1 cellular context compared by ENCODE assay signal in the genomic region with DNA sequence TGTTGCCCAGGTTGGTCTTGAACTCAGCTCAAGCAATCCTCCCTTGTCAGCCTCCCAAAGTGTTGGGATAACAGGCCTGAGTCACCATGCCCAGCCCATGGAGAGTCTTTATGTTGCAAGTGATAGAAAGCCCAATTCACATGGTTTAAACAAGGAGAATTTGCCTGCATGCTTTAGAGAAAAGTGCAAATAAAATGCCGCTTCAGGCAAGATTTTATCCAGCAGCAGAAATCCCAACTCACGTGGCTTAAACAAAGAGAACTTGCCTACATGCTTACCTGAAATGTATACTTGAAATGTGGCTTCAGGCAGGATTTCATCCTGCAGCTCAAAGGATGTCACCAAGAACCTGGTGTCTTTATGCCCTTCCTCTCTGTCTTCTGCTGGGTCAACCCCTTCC.
TF ChIP-seq lines count a peak whose summit lies in the region.

No MANE protein-coding gene starts in this region.

TF ChIP-seq in GM23338, 12 proteins besides CTCF, POLR2A, EP300 and RAD21:
- no peak for TF ChIP-seq ZNF331 (CRISPR knock-in tag; IDR thresholded peaks at IDR 0.05; ENCODE audit: low read depth)
- TF ChIP-seq JUNB (IDR thresholded peaks at IDR 0.05; ENCODE audit: unreplicated experiment), result no peak
- TF ChIP-seq STAT1 (IDR thresholded peaks at IDR 0.05; ENCODE audit: unreplicated experiment), result no peak
- no peak for TF ChIP-seq CREB1 (CRISPR knock-in tag; IDR thresholded peaks at IDR 0.05; ENCODE audit: low read depth)
- no peak for TF ChIP-seq EZH2phosphoT487 (IDR thresholded peaks at IDR 0.05; ENCODE audit: unreplicated experiment)
- TF ChIP-seq EZH2 (IDR thresholded peaks at IDR 0.05; ENCODE audit: low read depth, unreplicated experiment), result no peak
- no peak for TF ChIP-seq NANOG (IDR thresholded peaks at IDR 0.05; ENCODE audit: borderline replicate concordance)
- no peak for TF ChIP-seq POLR2AphosphoS5 (IDR thresholded peaks at IDR 0.05; ENCODE audit: low read depth)
- TF ChIP-seq, protein P1, sequence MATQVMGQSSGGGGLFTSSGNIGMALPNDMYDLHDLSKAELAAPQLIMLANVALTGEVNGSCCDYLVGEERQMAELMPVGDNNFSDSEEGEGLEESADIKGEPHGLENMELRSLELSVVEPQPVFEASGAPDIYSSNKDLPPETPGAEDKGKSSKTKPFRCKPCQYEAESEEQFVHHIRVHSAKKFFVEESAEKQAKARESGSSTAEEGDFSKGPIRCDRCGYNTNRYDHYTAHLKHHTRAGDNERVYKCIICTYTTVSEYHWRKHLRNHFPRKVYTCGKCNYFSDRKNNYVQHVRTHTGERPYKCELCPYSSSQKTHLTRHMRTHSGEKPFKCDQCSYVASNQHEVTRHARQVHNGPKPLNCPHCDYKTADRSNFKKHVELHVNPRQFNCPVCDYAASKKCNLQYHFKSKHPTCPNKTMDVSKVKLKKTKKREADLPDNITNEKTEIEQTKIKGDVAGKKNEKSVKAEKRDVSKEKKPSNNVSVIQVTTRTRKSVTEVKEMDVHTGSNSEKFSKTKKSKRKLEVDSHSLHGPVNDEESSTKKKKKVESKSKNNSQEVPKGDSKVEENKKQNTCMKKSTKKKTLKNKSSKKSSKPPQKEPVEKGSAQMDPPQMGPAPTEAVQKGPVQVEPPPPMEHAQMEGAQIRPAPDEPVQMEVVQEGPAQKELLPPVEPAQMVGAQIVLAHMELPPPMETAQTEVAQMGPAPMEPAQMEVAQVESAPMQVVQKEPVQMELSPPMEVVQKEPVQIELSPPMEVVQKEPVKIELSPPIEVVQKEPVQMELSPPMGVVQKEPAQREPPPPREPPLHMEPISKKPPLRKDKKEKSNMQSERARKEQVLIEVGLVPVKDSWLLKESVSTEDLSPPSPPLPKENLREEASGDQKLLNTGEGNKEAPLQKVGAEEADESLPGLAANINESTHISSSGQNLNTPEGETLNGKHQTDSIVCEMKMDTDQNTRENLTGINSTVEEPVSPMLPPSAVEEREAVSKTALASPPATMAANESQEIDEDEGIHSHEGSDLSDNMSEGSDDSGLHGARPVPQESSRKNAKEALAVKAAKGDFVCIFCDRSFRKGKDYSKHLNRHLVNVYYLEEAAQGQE (IDR thresholded peaks at IDR 0.05; ENCODE audit: unreplicated experiment), result no peak
- no peak for TF ChIP-seq ZNF462 (CRISPR knock-in tag; IDR thresholded peaks at IDR 0.05)
- no peak for TF ChIP-seq ZNF114 (CRISPR knock-in tag; IDR thresholded peaks at IDR 0.05)
